13 cellular contexts compared by ENCODE assay signal in genomic region chr17:41535764-41536481, GRCh38. TPM values are rescaled to one million over a fixed set of nuclear protein-coding genes. Genes with fewer than 3 reads are reported as not detected.
A peak's percentile ranks its signal among the peaks of the same experiment; 100 is the strongest.
DNase-seq lines count a peak whose midpoint lies in the region; ATAC-seq and TF ChIP-seq lines count a peak whose summit lies in the region.
"Had no signal": no experiment of that assay in that cellular context is flagged by ENCODE, and none has a peak within 500 bp of the region (broad histone marks: within the 10 kb centered on the region; RNA-seq: fewer than 3 reads in every experiment).

No MANE protein-coding gene starts in this region.

- H3K79me2 ChIP-seq in HCT116 (ENCODE audit: insufficient read depth, low read length) = no peaks in the 10 kb centered on the region
- no peaks in the 10 kb centered on the region for H3K79me2 ChIP-seq in parathyroid adenoma

- H3K27me3 Mint-ChIP-seq in naive thymus-derived CD4-positive, alpha-beta T cell = peaks cover 3 to 31% (median 17%) of the 10 kb centered on the region in 5 donors

- POLR2A ChIA-PET in HCT116 (lab: Charles Lee) = interaction anchor here (0.8 to 2.3 kb wide), 3 partner anchors 8 to 14 kb away, joined by 4 to 7 read pairs (median 5); partner anchors contain the start of gene KRT19
- POLR2A ChIA-PET in naive thymus-derived CD4-positive, alpha-beta T cell (lab: Charles Lee) = no interaction called here

- H3K27ac Mint-ChIP-seq in naive thymus-derived CD4-positive, alpha-beta T cell = no peak overlapping the region
- H3K27ac Mint-ChIP-seq: activated T-cell treated with anti-CD3 and anti-CD28 coated beads, Interleukin-2, amount 50 U/mL, for 72 hours had no signal

- peaks cover 26 to 76% of the 10 kb centered on the region in 2 experiments for H3K4me1 ChIP-seq in HCT116 (ENCODE audit: control insufficient read depth in 1 of 2, insufficient read depth in 2 of 2, low read length in 2 of 2)
- H3K4me1 ChIP-seq in parathyroid adenoma = no peaks in the 10 kb centered on the region
- no peaks in the 10 kb centered on the region for H3K4me1 ChIP-seq in naive thymus-derived CD4-positive, alpha-beta T cell (ENCODE audit: control insufficient read depth in 2 of 2, insufficient read depth in 2 of 2, low read length in 2 of 2)

- intact Hi-C loops in HCT116 (cut with micrococcal nuclease) = no loop called here
- intact Hi-C loops in naive thymus-derived CD4-positive, alpha-beta T cell (cut with micrococcal nuclease) = no loop called here

- no peak for TF ChIP-seq RAD21 in HCT116 (IDR thresholded peaks at IDR 0.05; ENCODE audit: low read depth)

- RAD21 ChIA-PET in HCT116 (lab: Charles Lee; ENCODE audit: low non-redundant PET in 1 of 2, low total read pairs in 2 of 2, uncharacterized antibody in 2 of 2, unreplicated experiment in 2 of 2) = interaction anchor here in 1 of 2 experiments (1.0 kb wide), 1 partner anchor 13 kb away, joined by 3 read pairs; no protein-coding TSS in a partner anchor

- H3K36me3 Mint-ChIP-seq in naive thymus-derived CD4-positive, alpha-beta T cell = no peaks in the 10 kb centered on the region

- peak overlapping the region; percentile 13; the same call in 1 of the 2 replicates for H3K27ac ChIP-seq in HCT116 (ENCODE audit: low read depth, low read length)
- no peak overlapping the region for H3K27ac ChIP-seq in parathyroid adenoma
- H3K27ac ChIP-seq in naive thymus-derived CD4-positive, alpha-beta T cell (ENCODE audit: low read depth, low read length) = no peak overlapping the region

- peak; percentile 41 for ATAC-seq in HCT116
- ATAC-seq in naive thymus-derived CD4-positive, alpha-beta T cell = no peak
- ATAC-seq: activated T-cell treated with anti-CD3 and anti-CD28 coated beads, Interleukin-2, amount 50 U/mL, for 72 hours had no signal

- no peak overlapping the region for H3K4me3 Mint-ChIP-seq in naive thymus-derived CD4-positive, alpha-beta T cell
- H3K4me3 Mint-ChIP-seq: activated T-cell treated with anti-CD3 and anti-CD28 coated beads, Interleukin-2, amount 50 U/mL, for 72 hours had no signal

- H3K27me3 ChIP-seq in HCT116 (ENCODE audit: insufficient read depth, low read length) (no peaks in the 10 kb centered on the region), parathyroid adenoma (ENCODE audit: control insufficient read depth, insufficient read depth, low read length) (no peaks in the 10 kb centered on the region)
- no peaks in the 10 kb centered on the region for H3K27me3 ChIP-seq in naive thymus-derived CD4-positive, alpha-beta T cell (ENCODE audit: control insufficient read depth in 2 of 2, insufficient read depth in 2 of 2, low read length in 2 of 2)

- TF ChIP-seq CTCF in HCT116 (IDR thresholded peaks at IDR 0.05 in 2 of 3, conservative IDR thresholded peaks at IDR 0.05 in 1 of 3; ENCODE audit: borderline replicate concordance in 1 of 3, insufficient read depth in 1 of 3, low read depth in 2 of 3, low read length in 2 of 3) (no peak), epithelial cell of esophagus (IDR thresholded peaks at IDR 0.05; ENCODE audit: insufficient read depth, low read depth, low read length, missing control alignments) (no peak), parathyroid adenoma (IDR thresholded peaks at IDR 0.05) (no peak)

- H3K9ac ChIP-seq in HCT116 (ENCODE audit: low read length) = peak overlapping the region; percentile 0; the same call in 1 of the 2 replicates
- H3K9ac ChIP-seq in parathyroid adenoma = no peak overlapping the region

- H4K20me1 ChIP-seq in HCT116 (ENCODE audit: insufficient read depth) = no peaks in the 10 kb centered on the region

- no peaks in the 10 kb centered on the region for H3K4me1 Mint-ChIP-seq in naive thymus-derived CD4-positive, alpha-beta T cell

- no peaks in the 10 kb centered on the region for H3K9me3 Mint-ChIP-seq in naive thymus-derived CD4-positive, alpha-beta T cell
- H3K9me3 Mint-ChIP-seq: activated T-cell treated with anti-CD3 and anti-CD28 coated beads, Interleukin-2, amount 50 U/mL, for 72 hours had no signal

- H3K36me3 ChIP-seq in HCT116 (ENCODE audit: control insufficient read depth in 1 of 2, insufficient read depth in 2 of 2, low read length in 2 of 2) (no peaks in the 10 kb centered on the region), parathyroid adenoma (ENCODE audit: control insufficient read depth, insufficient read depth, low read length) (no peaks in the 10 kb centered on the region)
- no peaks in the 10 kb centered on the region for H3K36me3 ChIP-seq in naive thymus-derived CD4-positive, alpha-beta T cell (ENCODE audit: control insufficient read depth in 2 of 3, insufficient read depth in 3 of 3, low read length in 3 of 3)

- DNase-seq in HCT116 (ENCODE audit: low read depth, low spot score) (no peak), epithelial cell of esophagus (ENCODE audit: low read depth) (peak; percentile 50), D341Med (ENCODE audit: low spot score) (no peak)
- no peak for DNase-seq in activated naive CD4-positive, alpha-beta T cell treated with Interleukin-2 at 50 U/mL for 16 hours
- no peak for DNase-seq in naive thymus-derived CD4-positive, alpha-beta T cell
- DNase-seq: activated CD4-positive, alpha-beta T cell treated with anti-CD3 and anti-CD28 coated beads, Interleukin-2, amount 50 U/mL, for 48 hours; activated T-cell treated with anti-CD3 and anti-CD28 coated beads, Interleukin-2, amount 50 U/mL, for 72 hours; erythroblast; kidney; SHP77 had no signal

- peak overlapping the region; percentile 56 for H3K4me2 ChIP-seq in HCT116 (ENCODE audit: low read length)
- H3K4me2 ChIP-seq in parathyroid adenoma (ENCODE audit: low read length) = no peak overlapping the region

- H3K4me3 ChIP-seq in HCT116 (replicated peaks in 1 of 2; ENCODE audit: low read depth in 1 of 2, low read length in 2 of 2) = no peak overlapping the region
- H3K4me3 ChIP-seq in epithelial cell of esophagus (ENCODE audit: low read length) = no peak overlapping the region
- no peak overlapping the region for H3K4me3 ChIP-seq in parathyroid adenoma (ENCODE audit: low read depth, low read length)
- H3K4me3 ChIP-seq in naive thymus-derived CD4-positive, alpha-beta T cell (ENCODE audit: low read length) = no peak overlapping the region

- H3K9me3 ChIP-seq in HCT116 (ENCODE audit: control insufficient read depth in 1 of 2, insufficient read depth in 1 of 2, low read depth in 1 of 2, low read length in 2 of 2) (no peaks in the 10 kb centered on the region), parathyroid adenoma (ENCODE audit: control insufficient read depth, low read length) (no peaks in the 10 kb centered on the region)
- H3K9me3 ChIP-seq in naive thymus-derived CD4-positive, alpha-beta T cell (ENCODE audit: control insufficient read depth in 2 of 3, low read length in 3 of 3) = no peaks in the 10 kb centered on the region

- H2AFZ ChIP-seq in HCT116 (ENCODE audit: low read depth, low read length, poor library complexity, severe bottlenecking) (no peak overlapping the region), parathyroid adenoma (peak overlapping the region; percentile 46)

- BruUV-seq in HCT116 (replicated peaks; lab: Mats Ljungman, UMichigan) = no TSS peak

- TF ChIP-seq POLR2A in HCT116 (IDR thresholded peaks at IDR 0.05; ENCODE audit: borderline replicate concordance, extremely low read depth, insufficient read depth, insufficient read length) = no peak

- CTCF ChIA-PET in HCT116 (lab: Charles Lee) = interaction anchor here (1.2 to 4.9 kb wide), 2 partner anchors 13 to 127 kb away, joined by 5 to 39 read pairs; no protein-coding TSS in a partner anchor
- CTCF ChIA-PET in naive thymus-derived CD4-positive, alpha-beta T cell (lab: Charles Lee) = interaction anchor here (0.6 to 1.5 kb wide), 2 partner anchors 13 to 266 kb away, joined by 3 to 5 read pairs; no protein-coding TSS in a partner anchor

- H3K9me2 ChIP-seq in HCT116 (ENCODE audit: insufficient read depth) = no peaks in the 10 kb centered on the region

TF ChIP-seq in HCT116, 20 proteins besides CTCF, POLR2A, EP300 and RAD21:
- TF ChIP-seq YY1 (IDR thresholded peaks at IDR 0.05; ENCODE audit: extremely low read depth, insufficient replicate concordance, low read depth, low read length) = no peak
- peak; percentile 62 for TF ChIP-seq SP1 (IDR thresholded peaks at IDR 0.05; ENCODE audit: low read depth)
- no peak for TF ChIP-seq EZH2 (IDR thresholded peaks at IDR 0.05)
- TF ChIP-seq EGR1 (IDR thresholded peaks at IDR 0.05; ENCODE audit: low read depth) = no peak
- TF ChIP-seq SRF (IDR thresholded peaks at IDR 0.05; ENCODE audit: low read depth) = no peak

RNA-seq across cellular contexts. Expression of gene KRT19, which starts 7.8 kb away (rescaled TPM):
- total RNA-seq in HCT116 (2021; ENCODE audit: unreplicated experiment) = 1,248 TPM
- 2,498 and 2,504 TPM in 2 replicates for polyA plus RNA-seq in HCT116 (2012)
- not detected for total RNA-seq in naive thymus-derived CD4-positive, alpha-beta T cell
- polyA plus RNA-seq in naive thymus-derived CD4-positive, alpha-beta T cell = not detected
- total RNA-seq: activated T-cell treated with anti-CD3 and anti-CD28 coated beads, Interleukin-2, amount 50 U/mL, for 72 hours had no signal

RNA-seq across cellular contexts. Expression of gene KRT15, which starts 17.2 kb away (rescaled TPM):
- total RNA-seq in HCT116 (2021; ENCODE audit: unreplicated experiment) = 37.1 TPM
- polyA plus RNA-seq in HCT116 (2012) = 104 and 111 TPM in 2 replicates
- not detected for total RNA-seq in naive thymus-derived CD4-positive, alpha-beta T cell
- not detected for polyA plus RNA-seq in naive thymus-derived CD4-positive, alpha-beta T cell
- total RNA-seq: activated T-cell treated with anti-CD3 and anti-CD28 coated beads, Interleukin-2, amount 50 U/mL, for 72 hours had no signal

RNA-seq across cellular contexts. Expression of gene KRT13, which starts 30.5 kb away (rescaled TPM):
- 3.7 TPM for total RNA-seq in HCT116 (2021; ENCODE audit: unreplicated experiment)
- polyA plus RNA-seq in HCT116 (2012) = 4.2 and 7.1 TPM in 2 replicates
- total RNA-seq in naive thymus-derived CD4-positive, alpha-beta T cell = not detected
- not detected for polyA plus RNA-seq in naive thymus-derived CD4-positive, alpha-beta T cell
- total RNA-seq: activated T-cell treated with anti-CD3 and anti-CD28 coated beads, Interleukin-2, amount 50 U/mL, for 72 hours; kidney; temporal lobe had no signal

RNA-seq across cellular contexts. Expression of gene KRT9, which starts 35.9 kb away (rescaled TPM):
- total RNA-seq in HCT116 (2021; ENCODE audit: unreplicated experiment) = 0.15 TPM
- polyA plus RNA-seq in HCT116 (2012) = 0.14 and 0.18 TPM in 2 replicates
- not detected for total RNA-seq in naive thymus-derived CD4-positive, alpha-beta T cell
- not detected for polyA plus RNA-seq in naive thymus-derived CD4-positive, alpha-beta T cell
- total RNA-seq: activated T-cell treated with anti-CD3 and anti-CD28 coated beads, Interleukin-2, amount 50 U/mL, for 72 hours; kidney; temporal lobe had no signal
- polyA plus RNA-seq: adipose tissue had no signal

RNA-seq across cellular contexts. Expression of gene KRT36, which starts 46.2 kb away (rescaled TPM):
- total RNA-seq in HCT116 (2021; ENCODE audit: unreplicated experiment) = not detected
- polyA plus RNA-seq in HCT116 (2012) = 0.04 and 0.08 TPM in 2 replicates
- not detected for total RNA-seq in naive thymus-derived CD4-positive, alpha-beta T cell
- polyA plus RNA-seq in naive thymus-derived CD4-positive, alpha-beta T cell = not detected
- total RNA-seq: activated T-cell treated with anti-CD3 and anti-CD28 coated beads, Interleukin-2, amount 50 U/mL, for 72 hours; kidney; temporal lobe had no signal
- polyA plus RNA-seq: adipose tissue had no signal

Comparison
In these comparisons a context has a peak if more than half of its experiments do, and no peak if none do; other contexts are left out.
1. RNA of gene KRT19, which starts 7.8 kb away (total RNA-seq): 1,248 TPM in HCT116 (single experiment); not detected in naive thymus-derived CD4-positive, alpha-beta T cell; every median in the first group is over 1,000 times any median in the second.
2. RNA of gene KRT15, which starts 17.2 kb away (total RNA-seq): 37.1 TPM in HCT116 (single experiment); not detected in naive thymus-derived CD4-positive, alpha-beta T cell; every median in the first group is over 10 times any median in the second.